In the genomic region with DNA sequence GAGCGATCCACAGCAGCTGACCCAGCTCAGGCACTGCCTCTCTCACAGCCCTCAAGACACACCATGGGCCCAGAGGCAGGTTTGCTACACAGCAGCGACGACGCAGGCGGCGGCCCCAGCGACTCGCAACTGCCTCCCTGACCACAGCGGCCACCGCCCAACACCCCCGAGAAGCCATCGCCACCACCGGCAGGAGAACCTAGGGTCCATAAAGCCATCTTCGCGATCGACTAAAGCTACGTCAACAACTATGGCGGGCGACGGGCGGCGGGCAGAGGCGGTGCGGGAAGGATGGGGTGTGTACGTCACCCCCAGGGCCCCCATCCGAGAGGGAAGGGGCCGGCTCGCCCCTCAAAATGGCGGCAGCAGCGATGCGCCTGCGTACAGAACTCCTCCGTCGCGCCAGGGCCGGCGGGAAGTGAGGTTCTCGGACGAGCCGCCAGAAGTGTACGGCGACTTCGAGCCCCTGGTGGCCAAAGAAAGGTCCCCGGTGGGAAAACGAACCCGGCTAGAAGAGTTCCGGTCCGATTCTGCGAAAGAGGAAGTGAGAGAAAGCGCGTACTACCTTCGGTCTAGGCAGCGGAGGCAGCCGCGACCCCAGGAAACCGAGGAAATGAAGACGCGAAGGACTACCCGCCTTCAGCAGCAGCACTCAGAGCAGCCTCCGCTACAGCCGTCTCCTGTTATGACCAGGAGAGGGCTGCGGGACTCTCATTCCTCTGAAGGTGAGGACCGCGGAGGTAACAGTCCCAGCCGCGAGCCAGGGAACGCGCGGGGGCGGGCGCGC, we compare ENCODE assay signal across 1 cellular context.
A peak's percentile ranks its signal among the peaks of the same experiment; 100 is the strongest.
TF ChIP-seq lines count a peak whose summit lies in the region.

A gene with protein sequence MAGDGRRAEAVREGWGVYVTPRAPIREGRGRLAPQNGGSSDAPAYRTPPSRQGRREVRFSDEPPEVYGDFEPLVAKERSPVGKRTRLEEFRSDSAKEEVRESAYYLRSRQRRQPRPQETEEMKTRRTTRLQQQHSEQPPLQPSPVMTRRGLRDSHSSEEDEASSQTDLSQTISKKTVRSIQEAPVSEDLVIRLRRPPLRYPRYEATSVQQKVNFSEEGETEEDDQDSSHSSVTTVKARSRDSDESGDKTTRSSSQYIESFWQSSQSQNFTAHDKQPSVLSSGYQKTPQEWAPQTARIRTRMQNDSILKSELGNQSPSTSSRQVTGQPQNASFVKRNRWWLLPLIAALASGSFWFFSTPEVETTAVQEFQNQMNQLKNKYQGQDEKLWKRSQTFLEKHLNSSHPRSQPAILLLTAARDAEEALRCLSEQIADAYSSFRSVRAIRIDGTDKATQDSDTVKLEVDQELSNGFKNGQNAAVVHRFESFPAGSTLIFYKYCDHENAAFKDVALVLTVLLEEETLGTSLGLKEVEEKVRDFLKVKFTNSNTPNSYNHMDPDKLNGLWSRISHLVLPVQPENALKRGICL (plus strand): TSS at position 33 of the 787 bp plus-strand sequence. CDS start 218 bp downstream, at position 251.

TF ChIP-seq in HepG2, 621 proteins besides CTCF, POLR2A, EP300 and RAD21 (continued from another document and continues in another):
- TF ChIP-seq MAFF (IDR thresholded peaks at IDR 0.05; ENCODE audit: low read depth, low read length): no peak
- no peak for TF ChIP-seq ZFP62 (CRISPR knock-in tag; IDR thresholded peaks at IDR 0.05)
- TF ChIP-seq ZZZ3 (CRISPR knock-in tag; IDR thresholded peaks at IDR 0.05; ENCODE audit: borderline replicate concordance): 0 out of 2 replicates have a peak, but pooled peaks have one; percentile 16
- peak; percentile 97 for TF ChIP-seq DMAP1 (CRISPR knock-in tag; IDR thresholded peaks at IDR 0.05)
- TF ChIP-seq HHEX (CRISPR knock-in tag; IDR thresholded peaks at IDR 0.05): no peak
- TF ChIP-seq, protein P1, sequence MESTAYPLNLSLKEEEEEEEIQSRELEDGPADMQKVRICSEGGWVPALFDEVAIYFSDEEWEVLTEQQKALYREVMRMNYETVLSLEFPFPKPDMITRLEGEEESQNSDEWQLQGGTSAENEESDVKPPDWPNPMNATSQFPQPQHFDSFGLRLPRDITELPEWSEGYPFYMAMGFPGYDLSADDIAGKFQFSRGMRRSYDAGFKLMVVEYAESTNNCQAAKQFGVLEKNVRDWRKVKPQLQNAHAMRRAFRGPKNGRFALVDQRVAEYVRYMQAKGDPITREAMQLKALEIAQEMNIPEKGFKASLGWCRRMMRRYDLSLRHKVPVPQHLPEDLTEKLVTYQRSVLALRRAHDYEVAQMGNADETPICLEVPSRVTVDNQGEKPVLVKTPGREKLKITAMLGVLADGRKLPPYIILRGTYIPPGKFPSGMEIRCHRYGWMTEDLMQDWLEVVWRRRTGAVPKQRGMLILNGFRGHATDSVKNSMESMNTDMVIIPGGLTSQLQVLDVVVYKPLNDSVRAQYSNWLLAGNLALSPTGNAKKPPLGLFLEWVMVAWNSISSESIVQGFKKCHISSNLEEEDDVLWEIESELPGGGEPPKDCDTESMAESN (CRISPR knock-in tag; conservative IDR thresholded peaks at IDR 0.05): peak; percentile 76; the same call in 1 of the 2 replicates
- TF ChIP-seq, protein P2, sequence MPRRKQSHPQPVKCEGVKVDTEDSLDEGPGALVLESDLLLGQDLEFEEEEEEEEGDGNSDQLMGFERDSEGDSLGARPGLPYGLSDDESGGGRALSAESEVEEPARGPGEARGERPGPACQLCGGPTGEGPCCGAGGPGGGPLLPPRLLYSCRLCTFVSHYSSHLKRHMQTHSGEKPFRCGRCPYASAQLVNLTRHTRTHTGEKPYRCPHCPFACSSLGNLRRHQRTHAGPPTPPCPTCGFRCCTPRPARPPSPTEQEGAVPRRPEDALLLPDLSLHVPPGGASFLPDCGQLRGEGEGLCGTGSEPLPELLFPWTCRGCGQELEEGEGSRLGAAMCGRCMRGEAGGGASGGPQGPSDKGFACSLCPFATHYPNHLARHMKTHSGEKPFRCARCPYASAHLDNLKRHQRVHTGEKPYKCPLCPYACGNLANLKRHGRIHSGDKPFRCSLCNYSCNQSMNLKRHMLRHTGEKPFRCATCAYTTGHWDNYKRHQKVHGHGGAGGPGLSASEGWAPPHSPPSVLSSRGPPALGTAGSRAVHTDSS (CRISPR knock-in tag; conservative IDR thresholded peaks at IDR 0.05): 0 out of 2 replicates have a peak, but pooled peaks have one; percentile 24
- peak; percentile 75; the same call in 1 of the 2 replicates for TF ChIP-seq DNMT3B (CRISPR knock-in tag; conservative IDR thresholded peaks at IDR 0.05)
- no peak for TF ChIP-seq ZBTB1 (CRISPR knock-in tag; IDR thresholded peaks at IDR 0.05; ENCODE audit: borderline replicate concordance)
- TF ChIP-seq, protein P3, sequence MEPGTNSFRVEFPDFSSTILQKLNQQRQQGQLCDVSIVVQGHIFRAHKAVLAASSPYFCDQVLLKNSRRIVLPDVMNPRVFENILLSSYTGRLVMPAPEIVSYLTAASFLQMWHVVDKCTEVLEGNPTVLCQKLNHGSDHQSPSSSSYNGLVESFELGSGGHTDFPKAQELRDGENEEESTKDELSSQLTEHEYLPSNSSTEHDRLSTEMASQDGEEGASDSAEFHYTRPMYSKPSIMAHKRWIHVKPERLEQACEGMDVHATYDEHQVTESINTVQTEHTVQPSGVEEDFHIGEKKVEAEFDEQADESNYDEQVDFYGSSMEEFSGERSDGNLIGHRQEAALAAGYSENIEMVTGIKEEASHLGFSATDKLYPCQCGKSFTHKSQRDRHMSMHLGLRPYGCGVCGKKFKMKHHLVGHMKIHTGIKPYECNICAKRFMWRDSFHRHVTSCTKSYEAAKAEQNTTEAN (CRISPR knock-in tag; conservative IDR thresholded peaks at IDR 0.05): peak; percentile 12
- TF ChIP-seq ZNF777 (CRISPR knock-in tag; IDR thresholded peaks at IDR 0.05): peak; percentile 64
- TF ChIP-seq, protein P4, sequence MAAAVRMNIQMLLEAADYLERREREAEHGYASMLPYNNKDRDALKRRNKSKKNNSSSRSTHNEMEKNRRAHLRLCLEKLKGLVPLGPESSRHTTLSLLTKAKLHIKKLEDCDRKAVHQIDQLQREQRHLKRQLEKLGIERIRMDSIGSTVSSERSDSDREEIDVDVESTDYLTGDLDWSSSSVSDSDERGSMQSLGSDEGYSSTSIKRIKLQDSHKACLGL (CRISPR knock-in tag; IDR thresholded peaks at IDR 0.05): peak; percentile 68
- TF ChIP-seq, protein P5, sequence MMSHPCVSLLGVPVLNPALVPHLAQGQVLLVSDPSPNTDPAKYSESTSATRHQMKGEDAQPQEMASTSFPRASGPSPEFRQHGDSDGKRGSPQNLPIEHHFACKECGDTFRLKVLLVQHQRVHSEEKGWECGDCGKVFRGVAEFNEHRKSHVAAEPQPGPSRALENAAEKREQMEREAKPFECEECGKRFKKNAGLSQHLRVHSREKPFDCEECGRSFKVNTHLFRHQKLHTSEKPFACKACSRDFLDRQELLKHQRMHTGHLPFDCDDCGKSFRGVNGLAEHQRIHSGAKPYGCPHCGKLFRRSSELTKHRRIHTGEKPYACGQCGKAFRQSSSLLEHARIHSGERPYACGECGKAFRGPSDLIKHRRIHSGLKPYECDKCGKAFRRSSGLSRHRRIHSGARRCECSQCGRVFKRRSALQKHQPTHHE (CRISPR knock-in tag; IDR thresholded peaks at IDR 0.05; ENCODE audit: borderline replicate concordance): no peak
- TF ChIP-seq ZBTB8A (CRISPR knock-in tag; IDR thresholded peaks at IDR 0.05; ENCODE audit: borderline replicate concordance, low read depth): no peak
- 0 out of 2 replicates have a peak, but pooled peaks have one; percentile 25 for TF ChIP-seq ZNF678 (CRISPR knock-in tag; IDR thresholded peaks at IDR 0.05)
- TF ChIP-seq SMARCC2 (IDR thresholded peaks at IDR 0.05): no peak
- TF ChIP-seq ZFP36 (IDR thresholded peaks at IDR 0.05; ENCODE audit: borderline replicate concordance, low read depth, low read length, partially characterized antibody): no peak
- TF ChIP-seq ARNTL (CRISPR knock-in tag; IDR thresholded peaks at IDR 0.05): peak; percentile 49; the same call in 1 of the 2 replicates
- TF ChIP-seq MEF2D (CRISPR knock-in tag; IDR thresholded peaks at IDR 0.05): peak; percentile 74
- TF ChIP-seq ATF7-NPFF (CRISPR knock-in tag; IDR thresholded peaks at IDR 0.05; ENCODE audit: low read depth): peak; percentile 84; the same call in 1 of the 2 replicates
- TF ChIP-seq ZFP36L2 (CRISPR knock-in tag; IDR thresholded peaks at IDR 0.05): no peak
- 0 out of 2 replicates have a peak, but pooled peaks have one; percentile 29 for TF ChIP-seq ZNF432 (CRISPR knock-in tag; IDR thresholded peaks at IDR 0.05; ENCODE audit: borderline replicate concordance)
- TF ChIP-seq, protein P6, sequence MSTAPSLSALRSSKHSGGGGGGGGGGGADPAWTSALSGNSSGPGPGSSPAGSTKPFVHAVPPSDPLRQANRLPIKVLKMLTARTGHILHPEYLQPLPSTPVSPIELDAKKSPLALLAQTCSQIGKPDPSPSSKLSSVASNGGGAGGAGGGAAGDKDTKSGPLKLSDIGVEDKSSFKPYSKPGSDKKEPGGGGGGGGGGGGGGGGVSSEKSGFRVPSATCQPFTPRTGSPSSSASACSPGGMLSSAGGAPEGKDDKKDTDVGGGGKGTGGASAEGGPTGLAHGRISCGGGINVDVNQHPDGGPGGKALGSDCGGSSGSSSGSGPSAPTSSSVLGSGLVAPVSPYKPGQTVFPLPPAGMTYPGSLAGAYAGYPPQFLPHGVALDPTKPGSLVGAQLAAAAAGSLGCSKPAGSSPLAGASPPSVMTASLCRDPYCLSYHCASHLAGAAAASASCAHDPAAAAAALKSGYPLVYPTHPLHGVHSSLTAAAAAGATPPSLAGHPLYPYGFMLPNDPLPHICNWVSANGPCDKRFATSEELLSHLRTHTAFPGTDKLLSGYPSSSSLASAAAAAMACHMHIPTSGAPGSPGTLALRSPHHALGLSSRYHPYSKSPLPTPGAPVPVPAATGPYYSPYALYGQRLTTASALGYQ (CRISPR knock-in tag; IDR thresholded peaks at IDR 0.05): peak; percentile 88; the same call in 1 of the 2 replicates
- TF ChIP-seq, protein P7, sequence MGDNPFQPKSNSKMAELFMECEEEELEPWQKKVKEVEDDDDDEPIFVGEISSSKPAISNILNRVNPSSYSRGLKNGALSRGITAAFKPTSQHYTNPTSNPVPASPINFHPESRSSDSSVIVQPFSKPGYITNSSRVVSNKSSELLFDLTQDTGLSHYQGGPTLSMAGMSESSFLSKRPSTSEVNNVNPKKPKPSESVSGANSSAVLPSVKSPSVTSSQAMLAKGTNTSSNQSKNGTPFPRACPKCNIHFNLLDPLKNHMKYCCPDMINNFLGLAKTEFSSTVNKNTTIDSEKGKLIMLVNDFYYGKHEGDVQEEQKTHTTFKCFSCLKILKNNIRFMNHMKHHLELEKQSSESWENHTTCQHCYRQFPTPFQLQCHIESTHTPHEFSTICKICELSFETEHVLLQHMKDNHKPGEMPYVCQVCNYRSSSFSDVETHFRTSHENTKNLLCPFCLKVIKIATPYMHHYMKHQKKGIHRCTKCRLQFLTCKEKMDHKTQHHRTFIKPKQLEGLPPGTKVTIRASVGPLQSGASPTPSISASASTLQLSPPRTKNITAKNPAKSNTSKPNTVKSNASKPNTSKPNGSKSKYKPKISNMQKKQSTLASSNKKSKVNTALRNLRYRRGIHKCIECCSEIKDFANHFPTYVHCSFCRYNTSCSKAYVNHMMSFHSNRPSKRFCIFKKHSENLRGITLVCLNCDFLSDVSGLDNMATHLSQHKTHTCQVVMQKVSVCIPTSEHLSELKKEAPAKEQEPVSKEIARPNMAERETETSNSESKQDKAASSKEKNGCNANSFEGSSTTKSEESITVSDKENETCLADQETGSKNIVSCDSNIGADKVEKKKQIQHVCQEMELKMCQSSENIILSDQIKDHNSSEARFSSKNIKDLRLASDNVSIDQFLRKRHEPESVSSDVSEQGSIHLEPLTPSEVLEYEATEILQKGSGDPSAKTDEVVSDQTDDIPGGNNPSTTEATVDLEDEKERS (CRISPR knock-in tag; IDR thresholded peaks at IDR 0.05): peak; percentile 79; the same call in 1 of the 2 replicates
- TF ChIP-seq TARDBP (CRISPR knock-in tag; IDR thresholded peaks at IDR 0.05): peak; percentile 69; the same call in 1 of the 2 replicates
- TF ChIP-seq KDM1A (CRISPR knock-in tag; IDR thresholded peaks at IDR 0.05): no peak
- TF ChIP-seq, protein P8, sequence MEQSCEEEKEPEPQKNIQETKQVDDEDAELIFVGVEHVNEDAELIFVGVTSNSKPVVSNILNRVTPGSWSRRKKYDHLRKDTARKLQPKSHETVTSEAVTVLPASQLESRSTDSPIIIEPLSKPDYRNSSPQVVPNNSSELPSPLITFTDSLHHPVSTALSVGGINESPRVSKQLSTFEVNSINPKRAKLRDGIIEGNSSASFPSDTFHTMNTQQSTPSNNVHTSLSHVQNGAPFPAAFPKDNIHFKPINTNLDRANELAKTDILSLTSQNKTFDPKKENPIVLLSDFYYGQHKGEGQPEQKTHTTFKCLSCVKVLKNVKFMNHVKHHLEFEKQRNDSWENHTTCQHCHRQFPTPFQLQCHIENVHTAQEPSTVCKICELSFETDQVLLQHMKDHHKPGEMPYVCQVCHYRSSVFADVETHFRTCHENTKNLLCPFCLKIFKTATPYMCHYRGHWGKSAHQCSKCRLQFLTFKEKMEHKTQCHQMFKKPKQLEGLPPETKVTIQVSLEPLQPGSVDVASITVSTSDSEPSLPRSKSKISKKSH (CRISPR knock-in tag; IDR thresholded peaks at IDR 0.05; ENCODE audit: borderline replicate concordance): no peak; the same call in 1 of the 2 replicates
- TF ChIP-seq EHMT2 (IDR thresholded peaks at IDR 0.05; ENCODE audit: borderline replicate concordance, low read depth, low read length): no peak
- TF ChIP-seq EEA1 (CRISPR knock-in tag; IDR thresholded peaks at IDR 0.05; ENCODE audit: borderline replicate concordance): no peak
- TF ChIP-seq, protein P9, sequence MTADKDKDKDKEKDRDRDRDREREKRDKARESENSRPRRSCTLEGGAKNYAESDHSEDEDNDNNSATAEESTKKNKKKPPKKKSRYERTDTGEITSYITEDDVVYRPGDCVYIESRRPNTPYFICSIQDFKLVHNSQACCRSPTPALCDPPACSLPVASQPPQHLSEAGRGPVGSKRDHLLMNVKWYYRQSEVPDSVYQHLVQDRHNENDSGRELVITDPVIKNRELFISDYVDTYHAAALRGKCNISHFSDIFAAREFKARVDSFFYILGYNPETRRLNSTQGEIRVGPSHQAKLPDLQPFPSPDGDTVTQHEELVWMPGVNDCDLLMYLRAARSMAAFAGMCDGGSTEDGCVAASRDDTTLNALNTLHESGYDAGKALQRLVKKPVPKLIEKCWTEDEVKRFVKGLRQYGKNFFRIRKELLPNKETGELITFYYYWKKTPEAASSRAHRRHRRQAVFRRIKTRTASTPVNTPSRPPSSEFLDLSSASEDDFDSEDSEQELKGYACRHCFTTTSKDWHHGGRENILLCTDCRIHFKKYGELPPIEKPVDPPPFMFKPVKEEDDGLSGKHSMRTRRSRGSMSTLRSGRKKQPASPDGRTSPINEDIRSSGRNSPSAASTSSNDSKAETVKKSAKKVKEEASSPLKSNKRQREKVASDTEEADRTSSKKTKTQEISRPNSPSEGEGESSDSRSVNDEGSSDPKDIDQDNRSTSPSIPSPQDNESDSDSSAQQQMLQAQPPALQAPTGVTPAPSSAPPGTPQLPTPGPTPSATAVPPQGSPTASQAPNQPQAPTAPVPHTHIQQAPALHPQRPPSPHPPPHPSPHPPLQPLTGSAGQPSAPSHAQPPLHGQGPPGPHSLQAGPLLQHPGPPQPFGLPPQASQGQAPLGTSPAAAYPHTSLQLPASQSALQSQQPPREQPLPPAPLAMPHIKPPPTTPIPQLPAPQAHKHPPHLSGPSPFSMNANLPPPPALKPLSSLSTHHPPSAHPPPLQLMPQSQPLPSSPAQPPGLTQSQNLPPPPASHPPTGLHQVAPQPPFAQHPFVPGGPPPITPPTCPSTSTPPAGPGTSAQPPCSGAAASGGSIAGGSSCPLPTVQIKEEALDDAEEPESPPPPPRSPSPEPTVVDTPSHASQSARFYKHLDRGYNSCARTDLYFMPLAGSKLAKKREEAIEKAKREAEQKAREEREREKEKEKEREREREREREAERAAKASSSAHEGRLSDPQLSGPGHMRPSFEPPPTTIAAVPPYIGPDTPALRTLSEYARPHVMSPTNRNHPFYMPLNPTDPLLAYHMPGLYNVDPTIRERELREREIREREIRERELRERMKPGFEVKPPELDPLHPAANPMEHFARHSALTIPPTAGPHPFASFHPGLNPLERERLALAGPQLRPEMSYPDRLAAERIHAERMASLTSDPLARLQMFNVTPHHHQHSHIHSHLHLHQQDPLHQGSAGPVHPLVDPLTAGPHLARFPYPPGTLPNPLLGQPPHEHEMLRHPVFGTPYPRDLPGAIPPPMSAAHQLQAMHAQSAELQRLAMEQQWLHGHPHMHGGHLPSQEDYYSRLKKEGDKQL (CRISPR knock-in tag; IDR thresholded peaks at IDR 0.05; ENCODE audit: low read depth): no peak
